8 cellular contexts compared by ENCODE assay signal in the genomic region with DNA sequence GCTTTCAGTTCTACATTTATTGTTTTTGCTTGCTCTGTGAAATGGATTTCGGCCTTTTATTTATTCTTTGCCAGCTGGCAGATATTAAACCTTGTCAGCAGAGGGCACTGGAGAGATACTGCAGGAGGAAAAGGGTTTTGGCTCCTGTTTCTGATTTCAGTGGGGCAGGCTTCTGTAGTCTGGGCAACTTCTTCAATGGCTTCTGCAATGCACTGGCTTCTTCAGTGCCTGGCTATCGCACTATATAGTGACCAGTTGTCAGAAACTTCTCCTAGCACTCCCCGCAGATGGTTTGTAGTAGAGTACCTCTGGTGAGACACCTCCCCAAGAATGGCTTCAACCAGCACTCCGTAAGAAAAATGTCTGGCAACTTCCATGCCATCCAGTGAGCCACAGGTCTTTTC. TPM values are rescaled to one million over a fixed set of nuclear protein-coding genes. Genes with fewer than 3 reads are reported as not detected.
DNase-seq lines count a peak whose midpoint lies in the region; ATAC-seq, FAIRE-seq and TF ChIP-seq lines count a peak whose summit lies in the region.

No MANE protein-coding gene starts in this region.

- no peak overlapping the region for H4K91ac ChIP-seq in mesenchymal stem cell (ENCODE audit: low read length)

- H4K8ac ChIP-seq in mesenchymal stem cell (ENCODE audit: low read length): peak overlapping the region; percentile 31

- FAIRE-seq in GM12892 (lab: Jason Lieb, UNC) (peak; percentile 79), TTC549 (lab: Jason Lieb, UNC) (peak; percentile 84), urothelium cell line (lab: Jason Lieb, UNC) (no peak)

- H3K4me3 ChIP-seq in AG09309 (ENCODE audit: control insufficient read depth, low read depth, low read length) (no peak overlapping the region), colonic mucosa (no peak overlapping the region), mesenchymal stem cell (ENCODE audit: insufficient read depth in 1 of 2, low read depth in 1 of 2, low read length in 2 of 2) (no peak overlapping the region)

- no peak overlapping the region for H2BK120ac ChIP-seq in mesenchymal stem cell (ENCODE audit: low read depth, low read length)

- no peak for TF ChIP-seq POLR2A in GM12892 (IDR thresholded peaks at IDR 0.05; ENCODE audit: low read depth, low read length)

- H3K18ac ChIP-seq in mesenchymal stem cell (ENCODE audit: low read depth in 1 of 2, low read length in 2 of 2): no peak overlapping the region

- H3K4me1 ChIP-seq in colonic mucosa: peaks cover 5% of the 10 kb centered on the region
- H3K4me1 ChIP-seq in mesenchymal stem cell (ENCODE audit: control insufficient read depth, insufficient read depth, low read depth, low read length): peaks cover 9% of the 10 kb centered on the region

- H3K36me3 ChIP-seq in colonic mucosa: no peaks in the 10 kb centered on the region
- peaks cover 3 to 41% of the 10 kb centered on the region in 2 experiments for H3K36me3 ChIP-seq in mesenchymal stem cell (ENCODE audit: control insufficient read depth in 1 of 2, insufficient read depth in 2 of 2, low read depth in 1 of 2, low read length in 2 of 2)

- no peaks in the 10 kb centered on the region for H3K9me3 ChIP-seq in colonic mucosa
- H3K9me3 ChIP-seq in mesenchymal stem cell (ENCODE audit: control insufficient read depth, low read length): no peaks in the 10 kb centered on the region

- H2AFZ ChIP-seq in mesenchymal stem cell (ENCODE audit: low read depth, low read length): no peak overlapping the region

- H2BK5ac ChIP-seq in mesenchymal stem cell (ENCODE audit: low read depth, low read length, poor library complexity, severe bottlenecking): no peak overlapping the region

- H3K4me2 ChIP-seq in mesenchymal stem cell (ENCODE audit: low read length, poor library complexity, severe bottlenecking): no peak overlapping the region

- no peak for ATAC-seq in GM18498 (IDR thresholded peaks at IDR 0.05; ENCODE audit: unreplicated experiment)

- peaks cover 4% of the 10 kb centered on the region for H3K79me1 ChIP-seq in mesenchymal stem cell (replicated peaks; ENCODE audit: low read length, poor library complexity, severe bottlenecking)

- peak; percentile 27 for DNase-seq in AG09309 (ENCODE audit: low read depth)
- no peak for DNase-seq in GM12892 (ENCODE audit: insufficient read length)
- DNase-seq in NCI-H2107 (lab: John Stamatoyannopoulos, UW): peak; percentile 58
- DNase-seq in colonic mucosa: peak; percentile 69
- DNase-seq in mesenchymal stem cell: peak; percentile 71
- DNase-seq in urothelium cell line (ENCODE audit: low spot score): peak; percentile 70

- WGBS in mesenchymal stem cell: 78% methylated on average over 4 of the region's 4 CpGs

- TF ChIP-seq CTCF in AG09309 (IDR thresholded peaks at IDR 0.05; ENCODE audit: control insufficient read depth, insufficient read depth, low read depth, low read length, missing control alignments): peak; percentile 80
- TF ChIP-seq CTCF in colonic mucosa (IDR thresholded peaks at IDR 0.05): peak; percentile 65

- no peak overlapping the region for H3K9ac ChIP-seq in colonic mucosa (ENCODE audit: low read depth in 2 of 2, low read length in 2 of 2)
- H3K9ac ChIP-seq in mesenchymal stem cell (ENCODE audit: low read length): peak overlapping the region; percentile 34

- no peak overlapping the region for H3K14ac ChIP-seq in mesenchymal stem cell (ENCODE audit: low read length in 2 of 2)

- no peak overlapping the region for H3K4ac ChIP-seq in mesenchymal stem cell (ENCODE audit: low read depth in 1 of 2, low read length in 2 of 2)

- H3K23ac ChIP-seq in mesenchymal stem cell (ENCODE audit: low read length in 2 of 2): no peak overlapping the region

- H2AK5ac ChIP-seq in mesenchymal stem cell (ENCODE audit: low read length, severe bottlenecking): no peak overlapping the region

- H3K27me3 ChIP-seq in colonic mucosa (no peaks in the 10 kb centered on the region), mesenchymal stem cell (ENCODE audit: control insufficient read depth in 1 of 2, insufficient read depth in 1 of 2, low read length in 2 of 2) (no peaks in the 10 kb centered on the region)

- H2BK15ac ChIP-seq in mesenchymal stem cell (ENCODE audit: low read depth, poor library complexity, severe bottlenecking): no peak overlapping the region

- intact Hi-C loops in colonic mucosa (cut with DNase I): loop anchor here (5.0 kb wide), 1 partner anchor 175 kb away; no protein-coding TSS in a partner anchor

- H2BK12ac ChIP-seq in mesenchymal stem cell (ENCODE audit: low read length in 2 of 2): no peak overlapping the region

- H3K27ac ChIP-seq in colonic mucosa: no peak overlapping the region
- H3K27ac ChIP-seq in mesenchymal stem cell (ENCODE audit: low read length, poor library complexity, severe bottlenecking): no peak overlapping the region

RNA-seq across cellular contexts. Expression of gene NFX1, which starts 3.2 kb away (rescaled TPM):
- 26.2 TPM for polyA plus RNA-seq in GM12892 (2012; ENCODE audit: missing spikeins)
- 10 to 100 TPM; 27.6 to 31.3 TPM for total RNA-seq in colonic mucosa
- 21.7 TPM for polyA plus RNA-seq in mesenchymal stem cell (2013, experiment 1 of 2)
- polyA plus RNA-seq in mesenchymal stem cell (2013, experiment 2 of 2): 21.5 TPM

RNA-seq across cellular contexts. Expression of gene CHMP5, which starts 22.2 kb away (rescaled TPM):
- polyA plus RNA-seq in GM12892 (2012; ENCODE audit: missing spikeins): 98.6 TPM
- 10 to 100 TPM; 60.3 to 97.0 TPM for total RNA-seq in colonic mucosa
- polyA plus RNA-seq in mesenchymal stem cell (2013, experiment 1 of 2): 55.8 TPM
- polyA plus RNA-seq in mesenchymal stem cell (2013, experiment 2 of 2): 60.2 TPM

RNA-seq across cellular contexts. Expression of gene BAG1, which starts 22.6 kb away (rescaled TPM):
- polyA plus RNA-seq in GM12892 (2012; ENCODE audit: missing spikeins): 56.9 TPM
- 100 to 1,000 TPM; 117 to 122 TPM for total RNA-seq in colonic mucosa
- polyA plus RNA-seq in mesenchymal stem cell (2013, experiment 1 of 2): 33.1 TPM
- 33.0 TPM for polyA plus RNA-seq in mesenchymal stem cell (2013, experiment 2 of 2)

RNA-seq across cellular contexts. Expression of gene SPINK4, which starts 47.1 kb away (rescaled TPM):
- not detected for polyA plus RNA-seq in GM12892 (2012; ENCODE audit: missing spikeins)
- total RNA-seq in colonic mucosa: 100 to 1,000 TPM; 212 to 214 TPM
- not detected for polyA plus RNA-seq in mesenchymal stem cell (2013, experiment 1 of 2)
- 0.18 TPM for polyA plus RNA-seq in mesenchymal stem cell (2013, experiment 2 of 2)
